Comparison of ENCODE assay signal across 8 cellular contexts in genomic region chr7:130896051-130896881, GRCh38.
DNase-seq lines count a peak whose midpoint lies in the region; ATAC-seq and TF ChIP-seq lines count a peak whose summit lies in the region.

No MANE protein-coding gene starts in this region.

- peak overlapping the region; percentile 48 for H3K4ac ChIP-seq in IMR-90 (ENCODE audit: low read depth, low read length)

- CTCF ChIA-PET in BJ (lab: Yijun Ruan, JAX): interaction anchor here (0.6 to 3.4 kb wide), 54 partner anchors 8 to 558 kb away, joined by 3 to 50 read pairs (median 6); no protein-coding TSS in a partner anchor
- CTCF ChIA-PET in IMR-90 (lab: Yijun Ruan, JAX): interaction anchor here (0.6 to 2.1 kb wide), 19 partner anchors 8 to 1299 kb away, joined by 3 to 17 read pairs (median 5); no protein-coding TSS in a partner anchor

- H3K56ac ChIP-seq in IMR-90 (ENCODE audit: extremely low read depth, insufficient read depth, low read length): peak overlapping the region; percentile 54

- peaks cover 48% of the 10 kb centered on the region for H3K4me1 ChIP-seq in IMR-90 (ENCODE audit: control insufficient read depth, insufficient read depth, low read length)
- H3K4me1 ChIP-seq in mesodermal cell (ENCODE audit: control insufficient read depth, insufficient read depth, low read length, poor library complexity, severe bottlenecking): peaks cover 80% of the 10 kb centered on the region

- peak overlapping the region; percentile 22 for H3K14ac ChIP-seq in IMR-90 (replicated peaks; ENCODE audit: low read depth, low read length)

- peak overlapping the region; percentile 38 to 58; a peak in 3 of 4 replicates for H4K8ac ChIP-seq in IMR-90 (ENCODE audit: low read depth in 2 of 2, low read length in 2 of 2)

- DNase-seq in BJ (ENCODE audit: low read depth) (no peak), IMR-90 (peak; percentile 54), astrocyte of the hippocampus (ENCODE audit: low read depth, low spot score) (peak; percentile 60), NOMO-1 treated with dmso at 0.1 percent for 144 hours (lab: John Stamatoyannopoulos, UW; ENCODE audit: unreplicated experiment) (no peak), posterior vena cava (ENCODE audit: low spot score) (no peak)
- no peak for DNase-seq in NK-92 treated with Interleukin-12 subunit alpha and Interleukin-12 subunit beta, amount 100 ng/mL, for 24 hours (lab: John Stamatoyannopoulos, UW)

- H3K36me3 ChIP-seq in BJ (ENCODE audit: control insufficient read depth, insufficient read depth, low read length) (peaks cover 39% of the 10 kb centered on the region), IMR-90 (ENCODE audit: control insufficient read depth, insufficient read depth, low read length) (peaks cover 60% of the 10 kb centered on the region), mesodermal cell (ENCODE audit: control insufficient read depth, insufficient read depth, low read length) (peaks cover 73% of the 10 kb centered on the region)

- no TSS peak for BruUV-seq in IMR-90 (replicated peaks; lab: Mats Ljungman, UMichigan)

- TF ChIP-seq CTCF in BJ (IDR thresholded peaks at IDR 0.05; ENCODE audit: insufficient read depth, low read depth, low read length) (peak; percentile 68), IMR-90 (conservative IDR thresholded peaks at IDR 0.05; ENCODE audit: low read depth, low read length) (peak; percentile 54)

- intact Hi-C loops in IMR-90 (cut with micrococcal nuclease) (no loop called here), posterior vena cava (cut with DNase I) (loop anchor here (5.0 to 10.0 kb wide), 4 partner anchors 109 to 151 kb away; no protein-coding TSS in a partner anchor)

- H2AK9ac ChIP-seq in IMR-90 (replicated peaks; ENCODE audit: low read depth, low read length, poor library complexity): peak overlapping the region; percentile 18

- H3K4me3 ChIP-seq in BJ (ENCODE audit: low read depth, low read length) (no peak overlapping the region), IMR-90 (ENCODE audit: insufficient read depth, low read depth, low read length) (no peak overlapping the region), mesodermal cell (ENCODE audit: extremely low read depth, insufficient read depth, low read length, poor library complexity, severe bottlenecking) (no peak overlapping the region)

- H3K9me1 ChIP-seq in IMR-90 (ENCODE audit: insufficient read depth, low read length): peaks cover 9% of the 10 kb centered on the region; the same call in 1 of the 2 replicates

- H3K79me1 ChIP-seq in IMR-90 (ENCODE audit: low read depth in 1 of 2, low read length in 2 of 2): peaks cover 4 to 33% of the 10 kb centered on the region in 2 experiments; a peak in 3 of 4 replicates

- H2BK20ac ChIP-seq in IMR-90 (ENCODE audit: low read depth, low read length): peak overlapping the region; percentile 19; the same call in 1 of the 2 replicates

- H2BK120ac ChIP-seq in IMR-90 (ENCODE audit: low read depth, low read length): peak overlapping the region; percentile 60

- H3K27me3 ChIP-seq in BJ (ENCODE audit: control insufficient read depth, insufficient read depth, low read length) (no peaks in the 10 kb centered on the region), IMR-90 (ENCODE audit: control insufficient read depth, insufficient read depth, low read length) (no peaks in the 10 kb centered on the region)

- in situ Hi-C loops in IMR-90 (cut with MboI; ENCODE audit: low sequenced_read_pairs): no loop called here

- dilution Hi-C loops in IMR-90 (cut with HindIII; ENCODE audit: low sequenced_read_pairs, unreplicated experiment): no loop called here

- ATAC-seq in IMR-90 (ENCODE audit: low read depth) (no peak; the same call in 1 of the 2 replicates), HG03175 (IDR thresholded peaks at IDR 0.05; ENCODE audit: unreplicated experiment) (no peak)

- peaks cover 95% of the 10 kb centered on the region for H4K20me1 ChIP-seq in IMR-90 (ENCODE audit: insufficient read depth, low read length)

- peak overlapping the region; percentile 13; the same call in 1 of the 2 replicates for H3K9ac ChIP-seq in IMR-90 (ENCODE audit: low read depth, low read length)

- H3K27ac ChIP-seq in IMR-90 (ENCODE audit: insufficient read depth, low read length) (peak overlapping the region; percentile 70), mesodermal cell (ENCODE audit: low read depth, low read length, severe bottlenecking) (peak overlapping the region; percentile 53)

- POLR2A ChIA-PET in BJ (lab: Charles Lee): interaction anchor here (0.6 kb wide), 1 partner anchor 131 kb away, joined by 6 read pairs; no protein-coding TSS in a partner anchor
- POLR2A ChIA-PET in IMR-90 (lab: Charles Lee; ENCODE audit: unreplicated experiment): interaction anchor here (1.6 kb wide), 1 partner anchor 19 kb away, joined by 3 read pairs; no protein-coding TSS in a partner anchor

- no peak overlapping the region for H2AFZ ChIP-seq in IMR-90 (replicated peaks; ENCODE audit: low read length, poor library complexity)

- peak overlapping the region; percentile 51 for H4K5ac ChIP-seq in IMR-90 (ENCODE audit: low read depth, low read length)

- peak overlapping the region; percentile 81 for H4K91ac ChIP-seq in IMR-90 (ENCODE audit: insufficient read depth, low read depth, low read length)

- H2AK5ac ChIP-seq in IMR-90 (ENCODE audit: low read depth, low read length): peak overlapping the region; percentile 47; the same call in 1 of the 2 replicates

- H2BK15ac ChIP-seq in IMR-90 (ENCODE audit: low read depth, low read length): no peak overlapping the region

- no peak; the same call in 1 of the 2 replicates for TF ChIP-seq POLR2A in IMR-90 (IDR thresholded peaks at IDR 0.05; ENCODE audit: low read depth, low read length)

- H3K9me3 ChIP-seq in IMR-90 (ENCODE audit: control insufficient read depth, insufficient read depth, low read length) (no peaks in the 10 kb centered on the region), mesodermal cell (ENCODE audit: control insufficient read depth, low read length) (no peaks in the 10 kb centered on the region)

- peak overlapping the region; percentile 85 for H2BK5ac ChIP-seq in IMR-90 (ENCODE audit: low read depth, low read length, poor library complexity, severe bottlenecking)

- peak overlapping the region; percentile 22 for H3K4me2 ChIP-seq in IMR-90 (ENCODE audit: low read depth, low read length)

- peak; percentile 26; the same call in 1 of the 2 replicates for TF ChIP-seq RAD21 in IMR-90 (IDR thresholded peaks at IDR 0.05; ENCODE audit: low read length)

- peak overlapping the region; percentile 75 for H3K23ac ChIP-seq in IMR-90 (ENCODE audit: low read depth, low read length)

- 53% methylated on average over 4 of the region's 13 CpGs; no CpG with 5 or more reads in 1 of the 2 experiments for WGBS in IMR-90 (ENCODE audit: extremely low coverage in 2 of 2, insufficient read length in 1 of 2), 2 experiments
- 85 to 91% methylated on average over 9 to 11 of the region's 13 CpGs for WGBS in mesodermal cell (ENCODE audit: insufficient coverage in 2 of 2), 2 experiments

- peak overlapping the region; percentile 59 for H3K18ac ChIP-seq in IMR-90 (ENCODE audit: low read depth, low read length)

TF ChIP-seq in IMR-90, 13 proteins besides CTCF, POLR2A, EP300 and RAD21:
- TF ChIP-seq RFX5 (IDR thresholded peaks at IDR 0.05; ENCODE audit: low read depth, low read length): no peak
- no peak for TF ChIP-seq MXI1 (IDR thresholded peaks at IDR 0.05; ENCODE audit: borderline replicate concordance, low read depth, low read length)
- no peak for TF ChIP-seq RCOR1 (IDR thresholded peaks at IDR 0.05; ENCODE audit: insufficient replicate concordance, low read length)
- TF ChIP-seq, protein P1, sequence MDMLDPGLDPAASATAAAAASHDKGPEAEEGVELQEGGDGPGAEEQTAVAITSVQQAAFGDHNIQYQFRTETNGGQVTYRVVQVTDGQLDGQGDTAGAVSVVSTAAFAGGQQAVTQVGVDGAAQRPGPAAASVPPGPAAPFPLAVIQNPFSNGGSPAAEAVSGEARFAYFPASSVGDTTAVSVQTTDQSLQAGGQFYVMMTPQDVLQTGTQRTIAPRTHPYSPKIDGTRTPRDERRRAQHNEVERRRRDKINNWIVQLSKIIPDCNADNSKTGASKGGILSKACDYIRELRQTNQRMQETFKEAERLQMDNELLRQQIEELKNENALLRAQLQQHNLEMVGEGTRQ (IDR thresholded peaks at IDR 0.05; ENCODE audit: low read depth, low read length): no peak
- no peak for TF ChIP-seq SMC3 (IDR thresholded peaks at IDR 0.05; ENCODE audit: low read depth, low read length)
- TF ChIP-seq CHD1 (IDR thresholded peaks at IDR 0.05; ENCODE audit: low read depth, low read length): no peak
- no peak for TF ChIP-seq FOS (IDR thresholded peaks at IDR 0.05; ENCODE audit: low read depth, low read length)
- no peak for TF ChIP-seq BHLHE40 (IDR thresholded peaks at IDR 0.05; ENCODE audit: low read depth, low read length)
- TF ChIP-seq, protein P2, sequence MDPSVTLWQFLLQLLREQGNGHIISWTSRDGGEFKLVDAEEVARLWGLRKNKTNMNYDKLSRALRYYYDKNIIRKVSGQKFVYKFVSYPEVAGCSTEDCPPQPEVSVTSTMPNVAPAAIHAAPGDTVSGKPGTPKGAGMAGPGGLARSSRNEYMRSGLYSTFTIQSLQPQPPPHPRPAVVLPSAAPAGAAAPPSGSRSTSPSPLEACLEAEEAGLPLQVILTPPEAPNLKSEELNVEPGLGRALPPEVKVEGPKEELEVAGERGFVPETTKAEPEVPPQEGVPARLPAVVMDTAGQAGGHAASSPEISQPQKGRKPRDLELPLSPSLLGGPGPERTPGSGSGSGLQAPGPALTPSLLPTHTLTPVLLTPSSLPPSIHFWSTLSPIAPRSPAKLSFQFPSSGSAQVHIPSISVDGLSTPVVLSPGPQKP (IDR thresholded peaks at IDR 0.05; ENCODE audit: borderline replicate concordance, low read depth, low read length): no peak
- TF ChIP-seq MAFK (IDR thresholded peaks at IDR 0.05; ENCODE audit: low read depth, low read length): no peak
- TF ChIP-seq NFE2L2 (IDR thresholded peaks at IDR 0.05; ENCODE audit: low read depth, low read length): no peak
- TF ChIP-seq CEBPB (IDR thresholded peaks at IDR 0.05; ENCODE audit: low read depth, low read length): no peak
- no peak for TF ChIP-seq MAZ (IDR thresholded peaks at IDR 0.05; ENCODE audit: borderline replicate concordance, low read depth, low read length)

Comparison
In these comparisons a context has a peak if more than half of its experiments do, and no peak if none do; other contexts are left out.
1. DNase-seq: peak in IMR-90 (single experiment) and astrocyte of the hippocampus (single experiment); none in BJ (single experiment), NOMO-1 treated with dmso at 0.1 percent for 144 hours (single experiment), posterior vena cava (single experiment) and NK-92 treated with Interleukin-12 subunit alpha and Interleukin-12 subunit beta, amount 100 ng/mL, for 24 hours (single experiment).